In the genomic region with DNA sequence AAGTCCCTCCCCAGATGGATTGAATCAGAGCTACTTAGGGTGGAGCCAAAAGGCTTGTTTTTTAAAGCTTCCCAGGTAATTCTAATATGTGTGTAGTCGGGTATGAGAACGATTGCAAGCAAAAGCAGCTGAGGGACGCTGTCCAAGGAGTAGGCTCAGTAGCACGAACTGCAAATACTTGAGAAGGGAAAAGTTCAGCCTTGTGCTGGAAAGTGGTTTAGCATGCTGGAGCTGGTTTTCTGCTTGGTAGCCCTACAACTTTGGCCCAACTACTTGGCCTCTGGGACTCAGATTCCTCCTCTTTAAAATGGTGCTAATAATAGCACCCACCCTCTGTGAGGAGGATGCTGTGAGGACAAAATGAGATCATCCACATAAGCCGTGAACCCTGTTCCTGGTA, we compare ENCODE assay signal across 16 cellular contexts.
DNase-seq lines count a peak whose midpoint lies in the region; ATAC-seq and TF ChIP-seq lines count a peak whose summit lies in the region.
"Had no signal": no experiment of that assay in that cellular context is flagged by ENCODE, and none has a peak within 500 bp of the region (broad histone marks: within the 10 kb centered on the region; RNA-seq: fewer than 3 reads in every experiment).

No MANE protein-coding gene starts in this region.

- H3K4me1 ChIP-seq in SK-N-SH (ENCODE audit: control insufficient read depth in 1 of 2, insufficient read depth in 2 of 2, low read depth in 1 of 2, low read length in 1 of 2) = peaks cover 0 to 18% of the 10 kb centered on the region in 2 experiments; a peak in 3 of 4 replicates
- H3K4me1 ChIP-seq in lower lobe of right lung = peaks cover 25% of the 10 kb centered on the region

- H4K20me1 ChIP-seq in SK-N-SH (ENCODE audit: insufficient read depth) = no peaks in the 10 kb centered on the region

- no peaks in the 10 kb centered on the region for H3K9me2 ChIP-seq in SK-N-SH

- H3K27me3 ChIP-seq in SK-N-SH (ENCODE audit: insufficient read depth) = peaks cover 6% of the 10 kb centered on the region; the same call in 1 of the 2 replicates
- no peaks in the 10 kb centered on the region for H3K27me3 ChIP-seq in lower lobe of right lung (ENCODE audit: low read depth)
- H3K27me3 ChIP-seq: Peyer's patch had no signal

- H3K27ac ChIP-seq in SK-N-SH (ENCODE audit: low read depth in 2 of 2, low read length in 1 of 2) (no peak overlapping the region), lower lobe of right lung (peak overlapping the region; percentile 9)
- H3K27ac ChIP-seq: Peyer's patch had no signal

- TF ChIP-seq RAD21 in SK-N-SH (IDR thresholded peaks at IDR 0.05; ENCODE audit: low read length) = no peak

- DNase-seq in SK-N-SH = no peak
- peak; percentile 70 for DNase-seq in choroid plexus epithelial cell (ENCODE audit: low read depth)
- no peak for DNase-seq in lower lobe of right lung
- DNase-seq in DMS 273 treated with DMSO at 0.1 percent for 48 hours (lab: John Stamatoyannopoulos, UW) = no peak
- no peak for DNase-seq in NCI-H2171 (lab: John Stamatoyannopoulos, UW)
- DNase-seq: H7, MV-4-11, NCI-H1436 treated with DMSO at 0.1 percent for 48 hours, NCI-H345, NCI-H774, Peyer's patch, SHP77 had no signal

- H3K79me2 ChIP-seq in SK-N-SH (ENCODE audit: insufficient read depth) = no peaks in the 10 kb centered on the region

- H3K4me2 ChIP-seq in SK-N-SH = no peak overlapping the region
- H3K4me2 ChIP-seq: A549 had no signal

- ATAC-seq in SK-N-SH treated with all-trans-retinoic acid at 6 μM for 48 hours = no peak
- ATAC-seq in lower lobe of right lung = peak; percentile 50 to 63
- no peak for ATAC-seq in GM18909 (IDR thresholded peaks at IDR 0.05; ENCODE audit: poor library complexity, unreplicated experiment)
- no peak for ATAC-seq in HG02588 (IDR thresholded peaks at IDR 0.05; ENCODE audit: unreplicated experiment)
- ATAC-seq: A549 had no signal

- no peak overlapping the region for H3K9ac ChIP-seq in SK-N-SH

- TF ChIP-seq EP300 in SK-N-SH (IDR thresholded peaks at IDR 0.05; ENCODE audit: borderline replicate concordance in 1 of 2, low read depth in 1 of 2, low read length in 1 of 2) = no peak

- peaks cover 18% of the 10 kb centered on the region for H3F3A ChIP-seq in SK-N-SH (replicated peaks; ENCODE audit: insufficient read depth)

- H3K9me3 ChIP-seq in SK-N-SH = no peaks in the 10 kb centered on the region
- no peaks in the 10 kb centered on the region for H3K9me3 ChIP-seq in lower lobe of right lung
- H3K9me3 ChIP-seq: A549, Peyer's patch had no signal

- intact Hi-C loops in lower lobe of right lung (cut with DNase I) = no loop called here

- CTCF ChIA-PET in SK-N-SH (lab: Yijun Ruan, JAX) = no interaction called here

- TF ChIP-seq CTCF in SK-N-SH (IDR thresholded peaks at IDR 0.05) (no peak), choroid plexus epithelial cell (conservative IDR thresholded peaks at IDR 0.05; ENCODE audit: low read depth, low read length) (no peak), lower lobe of right lung (IDR thresholded peaks at IDR 0.05) (no peak)

- H3K36me3 ChIP-seq in SK-N-SH (replicated peaks in 1 of 2; ENCODE audit: control insufficient read depth in 1 of 2, insufficient read depth in 2 of 2, low read length in 1 of 2) (no peaks in the 10 kb centered on the region), lower lobe of right lung (no peaks in the 10 kb centered on the region)
- H3K36me3 ChIP-seq: Peyer's patch had no signal

- no peak overlapping the region for H2AFZ ChIP-seq in SK-N-SH (ENCODE audit: low read depth)

- POLR2A ChIA-PET in SK-N-SH (lab: Yijun Ruan, JAX) = no interaction called here

- H3K4me3 ChIP-seq in SK-N-SH (ENCODE audit: low read depth in 2 of 2, low read length in 1 of 2) (no peak overlapping the region), choroid plexus epithelial cell (ENCODE audit: low read depth, low read length) (no peak overlapping the region), lower lobe of right lung (no peak overlapping the region)
- H3K4me3 ChIP-seq: A549, Peyer's patch had no signal

- WGBS in SK-N-SH (ENCODE audit: low lambda C conversion rate) = 30% methylated on average over 5 of the region's 5 CpGs

TF ChIP-seq in SK-N-SH, 30 proteins besides CTCF, POLR2A, EP300 and RAD21:
- TF ChIP-seq, protein P1, sequence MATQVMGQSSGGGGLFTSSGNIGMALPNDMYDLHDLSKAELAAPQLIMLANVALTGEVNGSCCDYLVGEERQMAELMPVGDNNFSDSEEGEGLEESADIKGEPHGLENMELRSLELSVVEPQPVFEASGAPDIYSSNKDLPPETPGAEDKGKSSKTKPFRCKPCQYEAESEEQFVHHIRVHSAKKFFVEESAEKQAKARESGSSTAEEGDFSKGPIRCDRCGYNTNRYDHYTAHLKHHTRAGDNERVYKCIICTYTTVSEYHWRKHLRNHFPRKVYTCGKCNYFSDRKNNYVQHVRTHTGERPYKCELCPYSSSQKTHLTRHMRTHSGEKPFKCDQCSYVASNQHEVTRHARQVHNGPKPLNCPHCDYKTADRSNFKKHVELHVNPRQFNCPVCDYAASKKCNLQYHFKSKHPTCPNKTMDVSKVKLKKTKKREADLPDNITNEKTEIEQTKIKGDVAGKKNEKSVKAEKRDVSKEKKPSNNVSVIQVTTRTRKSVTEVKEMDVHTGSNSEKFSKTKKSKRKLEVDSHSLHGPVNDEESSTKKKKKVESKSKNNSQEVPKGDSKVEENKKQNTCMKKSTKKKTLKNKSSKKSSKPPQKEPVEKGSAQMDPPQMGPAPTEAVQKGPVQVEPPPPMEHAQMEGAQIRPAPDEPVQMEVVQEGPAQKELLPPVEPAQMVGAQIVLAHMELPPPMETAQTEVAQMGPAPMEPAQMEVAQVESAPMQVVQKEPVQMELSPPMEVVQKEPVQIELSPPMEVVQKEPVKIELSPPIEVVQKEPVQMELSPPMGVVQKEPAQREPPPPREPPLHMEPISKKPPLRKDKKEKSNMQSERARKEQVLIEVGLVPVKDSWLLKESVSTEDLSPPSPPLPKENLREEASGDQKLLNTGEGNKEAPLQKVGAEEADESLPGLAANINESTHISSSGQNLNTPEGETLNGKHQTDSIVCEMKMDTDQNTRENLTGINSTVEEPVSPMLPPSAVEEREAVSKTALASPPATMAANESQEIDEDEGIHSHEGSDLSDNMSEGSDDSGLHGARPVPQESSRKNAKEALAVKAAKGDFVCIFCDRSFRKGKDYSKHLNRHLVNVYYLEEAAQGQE (IDR thresholded peaks at IDR 0.05; ENCODE audit: low read depth, low read length) = peak; percentile 47; the same call in 1 of the 2 replicates
- no peak for TF ChIP-seq NFIC (IDR thresholded peaks at IDR 0.05; ENCODE audit: borderline replicate concordance)

TF ChIP-seq in SK-N-SH treated with all-trans-retinoic acid at 6 μM for 48 hours, 23 proteins besides CTCF, POLR2A, EP300 and RAD21 (continues in another document):
- TF ChIP-seq BACH2 (CRISPR knock-in tag; IDR thresholded peaks at IDR 0.05; ENCODE audit: borderline replicate concordance) = no peak
- TF ChIP-seq ESRRG (CRISPR knock-in tag; IDR thresholded peaks at IDR 0.05) = no peak
- no peak for TF ChIP-seq TCF4 (CRISPR knock-in tag; IDR thresholded peaks at IDR 0.05; ENCODE audit: borderline replicate concordance)
- TF ChIP-seq PPARA (CRISPR knock-in tag; IDR thresholded peaks at IDR 0.05; ENCODE audit: borderline replicate concordance) = no peak
- no peak for TF ChIP-seq ZNF565 (CRISPR knock-in tag; conservative IDR thresholded peaks at IDR 0.05; ENCODE audit: low read depth)
- TF ChIP-seq, protein P2, sequence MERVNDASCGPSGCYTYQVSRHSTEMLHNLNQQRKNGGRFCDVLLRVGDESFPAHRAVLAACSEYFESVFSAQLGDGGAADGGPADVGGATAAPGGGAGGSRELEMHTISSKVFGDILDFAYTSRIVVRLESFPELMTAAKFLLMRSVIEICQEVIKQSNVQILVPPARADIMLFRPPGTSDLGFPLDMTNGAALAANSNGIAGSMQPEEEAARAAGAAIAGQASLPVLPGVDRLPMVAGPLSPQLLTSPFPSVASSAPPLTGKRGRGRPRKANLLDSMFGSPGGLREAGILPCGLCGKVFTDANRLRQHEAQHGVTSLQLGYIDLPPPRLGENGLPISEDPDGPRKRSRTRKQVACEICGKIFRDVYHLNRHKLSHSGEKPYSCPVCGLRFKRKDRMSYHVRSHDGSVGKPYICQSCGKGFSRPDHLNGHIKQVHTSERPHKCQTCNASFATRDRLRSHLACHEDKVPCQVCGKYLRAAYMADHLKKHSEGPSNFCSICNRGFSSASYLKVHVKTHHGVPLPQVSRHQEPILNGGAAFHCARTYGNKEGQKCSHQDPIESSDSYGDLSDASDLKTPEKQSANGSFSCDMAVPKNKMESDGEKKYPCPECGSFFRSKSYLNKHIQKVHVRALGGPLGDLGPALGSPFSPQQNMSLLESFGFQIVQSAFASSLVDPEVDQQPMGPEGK (CRISPR knock-in tag; IDR thresholded peaks at IDR 0.05; ENCODE audit: borderline replicate concordance) = no peak
- TF ChIP-seq, protein P3, sequence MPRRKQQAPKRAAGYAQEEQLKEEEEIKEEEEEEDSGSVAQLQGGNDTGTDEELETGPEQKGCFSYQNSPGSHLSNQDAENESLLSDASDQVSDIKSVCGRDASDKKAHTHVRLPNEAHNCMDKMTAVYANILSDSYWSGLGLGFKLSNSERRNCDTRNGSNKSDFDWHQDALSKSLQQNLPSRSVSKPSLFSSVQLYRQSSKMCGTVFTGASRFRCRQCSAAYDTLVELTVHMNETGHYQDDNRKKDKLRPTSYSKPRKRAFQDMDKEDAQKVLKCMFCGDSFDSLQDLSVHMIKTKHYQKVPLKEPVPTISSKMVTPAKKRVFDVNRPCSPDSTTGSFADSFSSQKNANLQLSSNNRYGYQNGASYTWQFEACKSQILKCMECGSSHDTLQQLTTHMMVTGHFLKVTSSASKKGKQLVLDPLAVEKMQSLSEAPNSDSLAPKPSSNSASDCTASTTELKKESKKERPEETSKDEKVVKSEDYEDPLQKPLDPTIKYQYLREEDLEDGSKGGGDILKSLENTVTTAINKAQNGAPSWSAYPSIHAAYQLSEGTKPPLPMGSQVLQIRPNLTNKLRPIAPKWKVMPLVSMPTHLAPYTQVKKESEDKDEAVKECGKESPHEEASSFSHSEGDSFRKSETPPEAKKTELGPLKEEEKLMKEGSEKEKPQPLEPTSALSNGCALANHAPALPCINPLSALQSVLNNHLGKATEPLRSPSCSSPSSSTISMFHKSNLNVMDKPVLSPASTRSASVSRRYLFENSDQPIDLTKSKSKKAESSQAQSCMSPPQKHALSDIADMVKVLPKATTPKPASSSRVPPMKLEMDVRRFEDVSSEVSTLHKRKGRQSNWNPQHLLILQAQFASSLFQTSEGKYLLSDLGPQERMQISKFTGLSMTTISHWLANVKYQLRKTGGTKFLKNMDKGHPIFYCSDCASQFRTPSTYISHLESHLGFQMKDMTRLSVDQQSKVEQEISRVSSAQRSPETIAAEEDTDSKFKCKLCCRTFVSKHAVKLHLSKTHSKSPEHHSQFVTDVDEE (CRISPR knock-in tag; IDR thresholded peaks at IDR 0.05) = no peak
- TF ChIP-seq ZNF8 (CRISPR knock-in tag; IDR thresholded peaks at IDR 0.05) = no peak
- no peak for TF ChIP-seq ZC3H10 (CRISPR knock-in tag; IDR thresholded peaks at IDR 0.05)
- no peak for TF ChIP-seq TOX (CRISPR knock-in tag; IDR thresholded peaks at IDR 0.05; ENCODE audit: borderline replicate concordance)
- no peak for TF ChIP-seq ZNF70 (CRISPR knock-in tag; IDR thresholded peaks at IDR 0.05)
- TF ChIP-seq OSR1 (CRISPR knock-in tag; IDR thresholded peaks at IDR 0.05) = no peak

Comparison
In these comparisons a context has a peak if more than half of its experiments do, and no peak if none do; other contexts are left out.
1. ATAC-seq: peak in lower lobe of right lung (2 of 2); none in SK-N-SH treated with all-trans-retinoic acid at 6 μM for 48 hours (single experiment), GM18909 (single experiment) and HG02588 (single experiment).